27 cellular contexts compared by ENCODE assay signal in the genomic region with DNA sequence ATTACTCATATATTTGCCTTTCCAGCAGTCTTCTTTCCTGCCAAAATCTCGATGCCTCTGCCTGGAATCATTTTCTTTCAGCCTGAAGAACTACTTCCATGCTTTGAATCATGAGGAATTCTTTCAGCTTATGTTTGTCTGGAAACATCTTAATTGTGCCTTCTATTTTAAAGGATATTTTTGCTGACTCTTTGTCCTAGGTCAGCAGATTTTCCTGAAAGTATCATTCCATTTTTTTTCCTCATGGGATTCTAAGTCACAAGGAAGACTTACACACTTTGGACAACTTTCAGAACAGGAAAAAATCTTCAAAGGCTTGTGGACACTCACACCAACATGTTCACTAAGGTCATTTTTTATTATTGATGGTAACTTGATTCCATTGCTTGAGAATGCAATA. TPM values are rescaled to one million over a fixed set of nuclear protein-coding genes. Genes with fewer than 3 reads are reported as not detected.
DNase-seq lines count a peak whose midpoint lies in the region; ATAC-seq, FAIRE-seq and TF ChIP-seq lines count a peak whose summit lies in the region.
"Had no signal": no experiment of that assay in that cellular context is flagged by ENCODE, and none has a peak within 500 bp of the region (broad histone marks: within the 10 kb centered on the region; RNA-seq: fewer than 3 reads in every experiment).

No MANE protein-coding gene starts in this region.

- H3K9ac ChIP-seq in HepG2 (ENCODE audit: insufficient read depth, low read depth, low read length) (no peak overlapping the region), PC-3 (ENCODE audit: low read length) (no peak overlapping the region)
- H3K9ac ChIP-seq: BLaER1 treated with 17β-estradiol and CSF1 and Interleukin-3, amounts not matched to agents 10 nM and 100 nM had no signal

- FAIRE-seq in HepG2 (lab: Jason Lieb, UNC) (no peak), bronchial epithelial cell (lab: Jason Lieb, UNC) (no peak)
- FAIRE-seq: A204.1, D721Med, GM12878, GM19239, H54 had no signal

- no peaks in the 10 kb centered on the region for H3K79me2 ChIP-seq in HepG2 (ENCODE audit: insufficient read depth, low read length)
- no peaks in the 10 kb centered on the region for H3K79me2 ChIP-seq in PC-3 (ENCODE audit: low read length)

- TF ChIP-seq RAD21 in HepG2 (CRISPR knock-in tag; IDR thresholded peaks at IDR 0.05) = no peak

- ATAC-seq in HepG2 = no peak
- ATAC-seq in right lobe of liver = no peak
- ATAC-seq in PC-3 = no peak; the same call in 1 of the 2 replicates
- no peak for ATAC-seq in left lung
- ATAC-seq: GM12878 had no signal

- POLR2A ChIA-PET in HepG2 (lab: Yijun Ruan, JAX) (no interaction called here), PC-3 (lab: Charles Lee; ENCODE audit: unreplicated experiment) (no interaction called here)

- CTCF ChIA-PET in HepG2 (lab: Yijun Ruan, JAX; ENCODE audit: low intra/inter-chr PET ratio, low total read pairs) = no interaction called here
- CTCF ChIA-PET in PC-3 (lab: Charles Lee) = no interaction called here

- TF ChIP-seq CTCF in HepG2 (CRISPR knock-in tag; IDR thresholded peaks at IDR 0.05) (no peak), right lobe of liver (IDR thresholded peaks at IDR 0.05) (no peak), PC-3 (conservative IDR thresholded peaks at IDR 0.05; ENCODE audit: low read depth, low read length) (no peak), bronchial epithelial cell (IDR thresholded peaks at IDR 0.05; ENCODE audit: insufficient read depth, low read length, severe bottlenecking) (no peak), left lung (IDR thresholded peaks at IDR 0.05) (no peak)

- H3K4me1 ChIP-seq in HepG2 (ENCODE audit: insufficient read depth, low read length) = peaks cover 3% of the 10 kb centered on the region
- H3K4me1 ChIP-seq in right lobe of liver = no peaks in the 10 kb centered on the region
- H3K4me1 ChIP-seq in PC-3 (ENCODE audit: insufficient read depth, low read length) = no peaks in the 10 kb centered on the region
- no peaks in the 10 kb centered on the region for H3K4me1 ChIP-seq in left lung
- H3K4me1 ChIP-seq: BE2C had no signal

- no peaks in the 10 kb centered on the region for H4K20me1 ChIP-seq in HepG2 (ENCODE audit: insufficient read depth, low read length)
- H4K20me1 ChIP-seq in PC-3 (ENCODE audit: low read length) = no peaks in the 10 kb centered on the region

- H3K9me3 ChIP-seq in HepG2 (ENCODE audit: low read length) (no peaks in the 10 kb centered on the region), right lobe of liver (no peaks in the 10 kb centered on the region), PC-3 (ENCODE audit: low read length) (no peaks in the 10 kb centered on the region), left lung (peaks cover 0 to 5% of the 10 kb centered on the region in 2 donors)
- H3K9me3 ChIP-seq: BE2C had no signal

- BruUV-seq in HepG2 (replicated peaks; lab: Mats Ljungman, UMichigan) = no TSS peak
- BruUV-seq in PC-3 (replicated peaks; lab: Mats Ljungman, UMichigan) = no TSS peak

- intact Hi-C loops in HepG2 (cut with micrococcal nuclease; ENCODE audit: unreplicated experiment) = no loop called here
- intact Hi-C loops in right lobe of liver (cut with DNase I) = no loop called here
- intact Hi-C loops in PC-3 (cut with micrococcal nuclease) = no loop called here
- intact Hi-C loops in left lung (cut with DNase I) = no loop called here

- H3K27me3 ChIP-seq in HepG2 (ENCODE audit: control insufficient read depth in 1 of 2, insufficient read depth in 2 of 2, low read length in 2 of 2) = peaks cover 1 to 6% of the 10 kb centered on the region in 2 experiments; a peak in 2 of 5 replicates
- H3K27me3 ChIP-seq in right lobe of liver = no peaks in the 10 kb centered on the region
- peaks cover 14% of the 10 kb centered on the region; the same call in 1 of the 2 replicates for H3K27me3 ChIP-seq in PC-3 (ENCODE audit: low read length)
- H3K27me3 ChIP-seq in bronchial epithelial cell (ENCODE audit: control insufficient read depth, insufficient read depth, low read length) = no peaks in the 10 kb centered on the region
- peaks cover 0 to 12% of the 10 kb centered on the region in 2 donors for H3K27me3 ChIP-seq in left lung
- H3K27me3 ChIP-seq: BE2C; BLaER1 treated with 17β-estradiol and CSF1 and Interleukin-3, amounts not matched to agents 10 nM and 100 nM had no signal

- TF ChIP-seq POLR2A in HepG2 (IDR thresholded peaks at IDR 0.05; ENCODE audit: insufficient read depth in 1 of 2, low read depth in 2 of 2, low read length in 2 of 2) (no peak), right lobe of liver (IDR thresholded peaks at IDR 0.05) (no peak), erythroblast (IDR thresholded peaks at IDR 0.05; ENCODE audit: low read length) (no peak)

- TF ChIP-seq EP300 in HepG2 (IDR thresholded peaks at IDR 0.05; ENCODE audit: low read depth in 2 of 2, low read length in 2 of 2) = no peak
- TF ChIP-seq EP300 in HepG2 (CRISPR knock-in tag; IDR thresholded peaks at IDR 0.05; ENCODE audit: borderline replicate concordance) = no peak

- H3K9me2 ChIP-seq in PC-3 (replicated peaks; ENCODE audit: low read length) = no peaks in the 10 kb centered on the region

- H3K27ac ChIP-seq in HepG2 (ENCODE audit: extremely low read length, insufficient read depth, low read length) = no peak overlapping the region
- no peak overlapping the region for H3K27ac ChIP-seq in right lobe of liver
- H3K27ac ChIP-seq in PC-3 (ENCODE audit: low read length) = no peak overlapping the region
- H3K27ac ChIP-seq in left lung = no peak overlapping the region
- H3K27ac ChIP-seq: 22Rv1; BLaER1 treated with 17β-estradiol and CSF1 and Interleukin-3, amounts not matched to agents 10 nM and 100 nM had no signal

- H3K4me2 ChIP-seq in HepG2 (ENCODE audit: low read depth, low read length) = no peak overlapping the region
- H3K4me2 ChIP-seq in PC-3 (ENCODE audit: low read length) = no peak overlapping the region
- H3K4me2 ChIP-seq: BLaER1 treated with 17β-estradiol and CSF1 and Interleukin-3, amounts not matched to agents 10 nM and 100 nM had no signal

- H3K36me3 ChIP-seq in HepG2 (replicated peaks in 1 of 2; ENCODE audit: control insufficient read depth in 1 of 2, insufficient read depth in 2 of 2, low read length in 2 of 2) = no peaks in the 10 kb centered on the region
- H3K36me3 ChIP-seq in right lobe of liver = no peaks in the 10 kb centered on the region
- no peaks in the 10 kb centered on the region for H3K36me3 ChIP-seq in PC-3 (ENCODE audit: low read depth, low read length)
- H3K36me3 ChIP-seq in bronchial epithelial cell (ENCODE audit: control insufficient read depth, insufficient read depth, low read length) = no peaks in the 10 kb centered on the region
- H3K36me3 ChIP-seq in left lung = no peaks in the 10 kb centered on the region
- H3K36me3 ChIP-seq: BE2C had no signal

- DNase-seq in HepG2 (ENCODE audit: low spot score) (no peak), right lobe of liver (no peak), PC-3 (peak; percentile 27), bronchial epithelial cell (ENCODE audit: low read depth) (peak; percentile 17), stromal cell of bone marrow (ENCODE audit: low read depth) (peak; percentile 6), erythroblast (lab: John Stamatoyannopoulos, UW) (no peak), left lung (no peak), KBM-7 (no peak)
- DNase-seq: ACHN; AML-193; BE2C; CD4-positive, alpha-beta T cell; CD8-positive, alpha-beta memory T cell; DMS 273 treated with DMSO at 0.1 percent for 48 hours; DMS79; EL; GDM1; GOT3; HCEC 1CT had no signal

- in situ Hi-C loops in HepG2 (cut with HindIII; ENCODE audit: extremely low pct_ligation_motif_present, low pct_unique_long_range_greater_than_20kb) = no loop called here
- in situ Hi-C loops in KBM-7 (cut with MboI; ENCODE audit: low pct_unique_long_range_greater_than_20kb, low sequenced_read_pairs) = no loop called here

- no peak overlapping the region for H3K4me3 ChIP-seq in HepG2 (replicated peaks in 1 of 3; ENCODE audit: insufficient read depth in 1 of 3, low read depth in 2 of 3, low read length in 3 of 3)
- no peak overlapping the region for H3K4me3 ChIP-seq in right lobe of liver
- H3K4me3 ChIP-seq in PC-3 (ENCODE audit: low read length) = no peak overlapping the region
- no peak overlapping the region for H3K4me3 ChIP-seq in bronchial epithelial cell (ENCODE audit: low read depth, low read length)
- no peak overlapping the region for H3K4me3 ChIP-seq in left lung
- H3K4me3 ChIP-seq: BLaER1 treated with 17β-estradiol and CSF1 and Interleukin-3, amounts not matched to agents 10 nM and 100 nM; GM12878 had no signal

- no peaks in the 10 kb centered on the region for H3F3A ChIP-seq in PC-3 (ENCODE audit: low read length, unreplicated experiment)

- 0% methylated on average over 1 of the region's 1 CpG for WGBS in HepG2 (ENCODE audit: low lambda C conversion rate)
- WGBS in right lobe of liver (ENCODE audit: insufficient coverage, low coverage, low lambda C conversion rate, missing lambda C conversion rate) = 10% methylated on average over 1 of the region's 1 CpG

- H2AFZ ChIP-seq in HepG2 (ENCODE audit: low read length) (no peak overlapping the region), PC-3 (ENCODE audit: low read length) (no peak overlapping the region)

RNA-seq across cellular contexts. Expression of gene PRR23E, which starts 10.1 kb away (rescaled TPM):
- total RNA-seq in HepG2 (2016; rRNA removed; fragmentation: Illumina TruSeq; extraction: Trizol) = not detected in 2 replicates
- not detected in 2 replicates for total RNA-seq in HepG2 (2016; cell fraction: cytosol; rRNA removed; fragmentation: Illumina TruSeq; extraction: Trizol; ENCODE audit: low read depth)
- not detected in 2 replicates for total RNA-seq in HepG2 (2016; cell fraction: insoluble cytoplasmic fraction; rRNA removed; fragmentation: Illumina TruSeq; extraction: Trizol)
- not detected in 2 replicates for total RNA-seq in HepG2 (2016; cell fraction: membrane; rRNA removed; fragmentation: Illumina TruSeq; extraction: Trizol)
- total RNA-seq in HepG2 (2016; cell fraction: nucleus; rRNA removed; fragmentation: Illumina TruSeq; extraction: Trizol) = not detected in 2 replicates
- polyA plus RNA-seq in HepG2 (2011; rRNA removed) = not detected in 2 replicates
- not detected in 2 replicates for polyA plus RNA-seq in HepG2 (2011; cell fraction: cytosol; rRNA removed)
- polyA plus RNA-seq in HepG2 (2011; cell fraction: nucleus; rRNA removed) = not detected in 2 replicates
- polyA plus RNA-seq in HepG2 (2012) = not detected in 2 replicates
- polyA plus RNA-seq in HepG2 (2016; cell fraction: cytosol; fragmentation: Illumina TruSeq; extraction: Trizol; ENCODE audit: low read depth) = not detected in 2 replicates
- polyA plus RNA-seq in HepG2 (2016; cell fraction: insoluble cytoplasmic fraction; fragmentation: Illumina TruSeq; extraction: Trizol; ENCODE audit: low read depth) = not detected in 2 replicates
- not detected in 2 replicates for polyA plus RNA-seq in HepG2 (2016; cell fraction: membrane; fragmentation: Illumina TruSeq; extraction: Trizol; ENCODE audit: low read depth)
- not detected in 2 replicates for polyA plus RNA-seq in HepG2 (2016; cell fraction: nucleus; fragmentation: Illumina TruSeq; extraction: Trizol; ENCODE audit: insufficient read depth, low read depth)
- not detected in 2 replicates for polyA minus RNA-seq in HepG2 (2011; rRNA and poly(A)+ RNA removed; ENCODE audit: low replicate concordance)
- polyA minus RNA-seq in HepG2 (2011; cell fraction: cytosol; rRNA and poly(A)+ RNA removed) = not detected in 2 replicates
- polyA minus RNA-seq in HepG2 (2011; cell fraction: nucleus; rRNA and poly(A)+ RNA removed) = not detected in 2 replicates
- total RNA-seq in right lobe of liver = not detected
- total RNA-seq in PC-3 (2014; rRNA removed) = not detected in 2 replicates
- total RNA-seq in bronchial epithelial cell = not detected in 2 replicates
- total RNA-seq in left lung = not detected
- total RNA-seq: CD4-positive, alpha-beta T cell; CD8-positive, alpha-beta memory T cell; GM12878 had no signal
- polyA plus RNA-seq: CD14-positive monocyte; CD8-positive, alpha-beta memory T cell; GM12878 had no signal

Comparison
In these comparisons a context has a peak if more than half of its experiments do, and no peak if none do; other contexts are left out.
1. DNase-seq: peak in PC-3 (single experiment), bronchial epithelial cell (single experiment) and stromal cell of bone marrow (single experiment); none in HepG2 (single experiment), right lobe of liver (0 of 3), erythroblast (0 of 2), left lung (0 of 2) and KBM-7 (single experiment).